Comparison of ENCODE assay signal across 19 cellular contexts in the genomic region with DNA sequence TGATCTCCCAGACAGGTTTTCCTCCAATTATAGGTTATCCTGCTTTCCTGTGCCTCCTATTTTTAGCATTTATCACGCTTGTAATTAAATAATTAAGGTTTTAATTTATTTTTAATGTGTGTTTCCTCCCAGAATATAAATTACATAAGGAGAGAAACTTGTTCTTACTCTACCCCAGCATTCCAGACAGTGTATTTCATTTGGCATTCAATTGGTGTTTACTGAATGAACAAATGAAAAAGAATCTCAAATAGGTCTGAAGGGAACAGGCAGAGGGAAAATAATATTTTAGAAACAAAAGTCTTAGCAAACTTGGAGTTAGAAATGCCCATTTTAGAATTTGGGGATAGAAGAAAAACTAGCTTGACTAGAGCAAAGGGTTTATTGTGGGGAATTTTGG. TPM values are rescaled to one million over a fixed set of nuclear protein-coding genes. Genes with fewer than 3 reads are reported as not detected.
"Had no signal": no experiment of that assay in that cellular context is flagged by ENCODE, and none has a peak within 500 bp of the region (broad histone marks: within the 10 kb centered on the region; RNA-seq: fewer than 3 reads in every experiment).

No MANE protein-coding gene starts in this region.

- H3K27ac ChIP-seq: hepatocyte, left ventricle myocardium inferior, skin epidermis had no signal

- H3K4me3 Mint-ChIP-seq: activated CD8-positive, alpha-beta T cell treated with anti-CD3 and anti-CD28 coated beads for 36 hours; naive thymus-derived CD8-positive, alpha-beta T cell; WTC11 had no signal

- H2AFZ ChIP-seq: hepatocyte had no signal

- H3K27me3 ChIP-seq: hepatocyte had no signal

- H3K9me3 ChIP-seq: left ventricle myocardium inferior, mucosa of descending colon had no signal

- H3K9me3 Mint-ChIP-seq: activated CD8-positive, alpha-beta T cell treated with anti-CD3 and anti-CD28 coated beads for 36 hours; activated naive CD4-positive, alpha-beta T cell treated with anti-CD3 and anti-CD28 coated beads, Interleukin-2, amount 50 U/mL, for 72 hours; naive thymus-derived CD8-positive, alpha-beta T cell; WTC11 had no signal

- H3K27me3 Mint-ChIP-seq: activated CD8-positive, alpha-beta T cell treated with anti-CD3 and anti-CD28 coated beads for 36 hours; naive thymus-derived CD8-positive, alpha-beta T cell had no signal

- H3K4me3 ChIP-seq: hepatocyte, left ventricle myocardium inferior, mucosa of descending colon, skin epidermis had no signal

- DNase-seq: activated CD4-positive, alpha-beta T cell treated with anti-CD3 and anti-CD28 coated beads for 4 hours; activated CD8-positive, alpha-beta memory T cell treated with anti-CD3 and anti-CD28 coated beads, Interleukin-2, amount 50 U/mL, for 4 hours; activated CD8-positive, alpha-beta T cell treated with anti-CD3 and anti-CD28 coated beads for 36 hours; activated effector memory CD4-positive, alpha-beta T cell treated with anti-CD3 and anti-CD28 coated beads, Interleukin-2, amount 50 U/mL, for 16 hours; activated T-cell treated with anti-CD3 and anti-CD28 coated beads, Interleukin-2, amount 50 U/mL, for 48 hours; amniotic stem cell; effector CD8-positive, alpha-beta T cell; left ventricle myocardium inferior; mucosa of descending colon; naive thymus-derived CD8-positive, alpha-beta T cell; stimulated activated CD4-positive, alpha-beta T cell treated with anti-CD3 and anti-CD28 coated beads, Interleukin-4, amount 100 ng/mL, for 24 hours; stimulated activated naive CD4-positive, alpha-beta T cell treated with Interleukin-2 at 50 U/mL for 16 hours had no signal

- H3K4me2 ChIP-seq: hepatocyte had no signal

- ATAC-seq: activated CD8-positive, alpha-beta T cell treated with anti-CD3 and anti-CD28 coated beads for 36 hours; activated naive CD4-positive, alpha-beta T cell treated with anti-CD3 and anti-CD28 coated beads, Interleukin-2, amount 50 U/mL, for 72 hours; mucosa of descending colon; naive thymus-derived CD8-positive, alpha-beta T cell; WTC11 had no signal

- H3K27ac Mint-ChIP-seq: activated CD8-positive, alpha-beta T cell treated with anti-CD3 and anti-CD28 coated beads for 36 hours; activated naive CD4-positive, alpha-beta T cell treated with anti-CD3 and anti-CD28 coated beads, Interleukin-2, amount 50 U/mL, for 72 hours; WTC11 had no signal

- H3K36me3 Mint-ChIP-seq: activated naive CD4-positive, alpha-beta T cell treated with anti-CD3 and anti-CD28 coated beads, Interleukin-2, amount 50 U/mL, for 72 hours had no signal

RNA-seq across cellular contexts. Expression of a gene that starts 15.1 kb away (rescaled TPM):
- total RNA-seq: activated CD8-positive, alpha-beta T cell treated with anti-CD3 and anti-CD28 coated beads for 36 hours; activated naive CD4-positive, alpha-beta T cell treated with anti-CD3 and anti-CD28 coated beads, Interleukin-2, amount 50 U/mL, for 72 hours; epithelial cell of proximal tubule; hepatocyte; left ventricle myocardium inferior; mucosa of descending colon; naive thymus-derived CD8-positive, alpha-beta T cell; T-helper 2 cell treated with Interferon-gamma antibody and Interleukin-4, amounts not matched to agents 100 ng/mL and 5 ng/mL, for 36 hours; WTC11 had no signal
- polyA plus RNA-seq: keratinocyte had no signal
